ENCODE assay signal across 20 cellular contexts in the genomic region with DNA sequence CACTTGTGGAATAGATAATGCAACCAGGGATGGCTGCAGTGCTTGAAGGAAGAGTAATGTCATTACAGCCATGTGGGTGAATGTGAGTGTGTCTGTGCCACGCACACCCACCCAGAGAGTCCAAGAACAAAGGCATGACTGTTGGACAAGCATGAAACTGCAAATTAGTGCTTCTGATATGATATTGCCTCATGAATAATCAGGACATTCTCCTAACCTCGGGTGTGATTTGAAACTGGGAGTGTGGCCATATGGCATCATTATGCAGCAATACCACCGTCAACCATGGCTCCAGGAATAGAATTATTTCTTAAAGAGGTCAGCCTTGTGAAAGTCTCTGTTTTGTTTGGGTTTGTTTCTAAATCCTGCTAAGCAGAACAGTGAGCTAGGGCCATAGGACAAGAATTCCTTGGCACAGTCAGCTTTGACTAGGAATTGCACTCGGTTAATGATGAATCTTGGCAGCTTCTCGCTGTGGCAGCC.
DNase-seq lines count a peak whose midpoint lies in the region; ATAC-seq, FAIRE-seq and TF ChIP-seq lines count a peak whose summit lies in the region.
"Had no signal": no experiment of that assay in that cellular context is flagged by ENCODE, and none has a peak within 500 bp of the region (broad histone marks: within the 10 kb centered on the region; RNA-seq: fewer than 3 reads in every experiment).

No MANE protein-coding gene starts in this region.

- H3K27ac ChIP-seq in astrocyte (ENCODE audit: low read depth, low read length) (no peak overlapping the region), muscle layer of colon (ENCODE audit: low read depth, low read length) (peak overlapping the region; percentile 36), transverse colon (peak overlapping the region in 3 of 4 donors; percentile 32 to 45 (median 37))

- peaks cover 3% of the 10 kb centered on the region for H3K9me3 Mint-ChIP-seq in astrocyte (ENCODE audit: unreplicated experiment)
- no peaks in the 10 kb centered on the region for H3K9me3 Mint-ChIP-seq in activated T-cell treated with anti-CD3 and anti-CD28 coated beads, Interleukin-2, amount 50 U/mL, for 24 hours
- H3K9me3 Mint-ChIP-seq: activated CD4-positive, alpha-beta memory T cell treated with anti-CD3 and anti-CD28 coated beads, Interleukin-2, amount 10 ng/mL, durations not matched to agents 7 days and 5 days; activated naive CD8-positive, alpha-beta T cell treated with anti-CD3 and anti-CD28 coated beads for 36 hours; activated T-cell treated with anti-CD3 and anti-CD28 coated beads, Interleukin-2, amount 50 U/mL, for 4 hours; WTC11 had no signal

- H3K9ac ChIP-seq in astrocyte (ENCODE audit: low read length) (no peak overlapping the region), muscle layer of colon (ENCODE audit: low read length) (no peak overlapping the region)

- no peak overlapping the region for H2AFZ ChIP-seq in astrocyte (ENCODE audit: low read depth, low read length)

- H3K27me3 Mint-ChIP-seq in astrocyte (ENCODE audit: low read depth, unreplicated experiment), result peaks cover 13% of the 10 kb centered on the region
- peaks cover 3% of the 10 kb centered on the region for H3K27me3 Mint-ChIP-seq in activated T-cell treated with anti-CD3 and anti-CD28 coated beads, Interleukin-2, amount 50 U/mL, for 24 hours
- H3K27me3 Mint-ChIP-seq: activated CD4-positive, alpha-beta memory T cell treated with anti-CD3 and anti-CD28 coated beads, Interleukin-2, amount 10 ng/mL, durations not matched to agents 7 days and 5 days; T-helper 17 cell had no signal

- H3K36me3 ChIP-seq in astrocyte (ENCODE audit: insufficient read depth, low read length), result no peaks in the 10 kb centered on the region
- H3K36me3 ChIP-seq in muscle layer of colon (ENCODE audit: insufficient read depth, low read length), result no peaks in the 10 kb centered on the region
- no peaks in the 10 kb centered on the region for H3K36me3 ChIP-seq in transverse colon
- H3K36me3 ChIP-seq: BE2C had no signal

- TF ChIP-seq CTCF in astrocyte (IDR thresholded peaks at IDR 0.05; ENCODE audit: insufficient read depth, low read depth, low read length) (no peak), transverse colon (IDR thresholded peaks at IDR 0.05) (no peak)

- no peak for FAIRE-seq in astrocyte (lab: Jason Lieb, UNC)
- FAIRE-seq: GM12892, K562 had no signal

- H4K20me1 ChIP-seq in astrocyte (ENCODE audit: insufficient read depth, low read length), result no peaks in the 10 kb centered on the region

- TF ChIP-seq POLR2A in transverse colon (IDR thresholded peaks at IDR 0.05), result no peak

- H3K9me3 ChIP-seq in astrocyte (ENCODE audit: insufficient read depth, low read depth, low read length) (peaks cover 4% of the 10 kb centered on the region), muscle layer of colon (ENCODE audit: low read length) (no peaks in the 10 kb centered on the region), transverse colon (no peaks in the 10 kb centered on the region)
- H3K9me3 ChIP-seq: BE2C had no signal

- no peak overlapping the region for H3K27ac Mint-ChIP-seq in astrocyte (ENCODE audit: unreplicated experiment)
- H3K27ac Mint-ChIP-seq in activated T-cell treated with anti-CD3 and anti-CD28 coated beads, Interleukin-2, amount 50 U/mL, for 24 hours, result no peak overlapping the region
- H3K27ac Mint-ChIP-seq: activated CD4-positive, alpha-beta memory T cell treated with anti-CD3 and anti-CD28 coated beads, Interleukin-2, amount 10 ng/mL, durations not matched to agents 7 days and 5 days; activated naive CD8-positive, alpha-beta T cell treated with anti-CD3 and anti-CD28 coated beads for 36 hours; T-helper 17 cell; WTC11 had no signal

- H3K27me3 ChIP-seq in astrocyte (ENCODE audit: insufficient read depth, low read length), result no peaks in the 10 kb centered on the region
- H3K27me3 ChIP-seq in muscle layer of colon (ENCODE audit: control insufficient read depth in 1 of 2, insufficient read depth in 2 of 2, low read length in 2 of 2), result no peaks in the 10 kb centered on the region
- no peaks in the 10 kb centered on the region for H3K27me3 ChIP-seq in transverse colon
- H3K27me3 ChIP-seq: BE2C had no signal

- no peaks in the 10 kb centered on the region for H3K4me1 ChIP-seq in astrocyte (ENCODE audit: insufficient read depth, low read length)
- peaks cover 44% of the 10 kb centered on the region for H3K4me1 ChIP-seq in muscle layer of colon (ENCODE audit: insufficient read depth, low read length)
- H3K4me1 ChIP-seq in transverse colon, result peaks cover 0 to 5% (median 0%) of the 10 kb centered on the region in 4 donors
- H3K4me1 ChIP-seq: BE2C had no signal

- H3K36me3 Mint-ChIP-seq in astrocyte (ENCODE audit: low read depth, unreplicated experiment), result no peaks in the 10 kb centered on the region
- H3K36me3 Mint-ChIP-seq in activated T-cell treated with anti-CD3 and anti-CD28 coated beads, Interleukin-2, amount 50 U/mL, for 24 hours (ENCODE audit: low read depth), result no peaks in the 10 kb centered on the region
- H3K36me3 Mint-ChIP-seq: activated naive CD8-positive, alpha-beta T cell treated with anti-CD3 and anti-CD28 coated beads for 36 hours; WTC11 had no signal

- H3K4me2 ChIP-seq in astrocyte (ENCODE audit: low read length), result no peak overlapping the region

- DNase-seq in astrocyte (ENCODE audit: low read depth) (peak; percentile 18), Right ventricle myocardium superior (no peak), transverse colon (no peak), activated gamma-delta T cell treated with Interleukin-2 at 50 U/mL for 16 hours (no peak), iPS-NIHi7 (ENCODE audit: extremely low spot score) (no peak)
- no peak for DNase-seq in activated T-cell treated with anti-CD3 and anti-CD28 coated beads, Interleukin-2, amount 50 U/mL, for 24 hours
- DNase-seq: activated CD4-positive, alpha-beta memory T cell treated with anti-CD3 and anti-CD28 coated beads, Interleukin-2, amount 10 ng/mL, durations not matched to agents 7 days and 5 days; activated naive CD8-positive, alpha-beta T cell treated with anti-CD3 and anti-CD28 coated beads for 36 hours; activated T-cell treated with anti-CD3 and anti-CD28 coated beads, Interleukin-2, amount 50 U/mL, for 4 hours; BE2C; effector memory CD4-positive, alpha-beta T cell; kidney glomerular epithelial cell; NCI-H1092; NCI-H526 treated with DMSO at 0.1 percent for 48 hours; SHP77 treated with DMSO at 0.1 percent for 48 hours; T-helper 17 cell had no signal

- H3K79me2 ChIP-seq in astrocyte (ENCODE audit: insufficient read depth, low read length), result no peaks in the 10 kb centered on the region

- in situ Hi-C loops in transverse colon (cut with MboI; ENCODE audit: low pct_ligation_motif_present in 1 of 4, low pct_unique_long_range_greater_than_20kb in 1 of 4, low sequenced_read_pairs in 3 of 4), result no loop called here

- no peak overlapping the region for H3K4me3 Mint-ChIP-seq in astrocyte (ENCODE audit: unreplicated experiment)
- H3K4me3 Mint-ChIP-seq in activated T-cell treated with anti-CD3 and anti-CD28 coated beads, Interleukin-2, amount 50 U/mL, for 24 hours, result no peak overlapping the region
- H3K4me3 Mint-ChIP-seq: activated CD4-positive, alpha-beta memory T cell treated with anti-CD3 and anti-CD28 coated beads, Interleukin-2, amount 10 ng/mL, durations not matched to agents 7 days and 5 days; activated naive CD8-positive, alpha-beta T cell treated with anti-CD3 and anti-CD28 coated beads for 36 hours; activated T-cell treated with anti-CD3 and anti-CD28 coated beads, Interleukin-2, amount 50 U/mL, for 4 hours; T-helper 17 cell; WTC11 had no signal

- no peak for TF ChIP-seq EP300 in transverse colon (IDR thresholded peaks at IDR 0.05; ENCODE audit: low read depth)

- peak; percentile 86 for ATAC-seq in Right ventricle myocardium superior (ENCODE audit: poor library complexity)
- ATAC-seq: activated T-cell treated with anti-CD3 and anti-CD28 coated beads, Interleukin-2, amount 50 U/mL, for 4 hours; K562; T-helper 17 cell; WTC11 had no signal

- H3K4me3 ChIP-seq in astrocyte (ENCODE audit: insufficient read depth, low read depth, low read length) (no peak overlapping the region), muscle layer of colon (ENCODE audit: low read depth in 1 of 2, low read length in 2 of 2) (no peak overlapping the region), transverse colon (no peak overlapping the region)
- H3K4me3 ChIP-seq: K562 had no signal

- 42 to 48% methylated on average over 2 to 5 of the region's 5 CpGs for WGBS in transverse colon (ENCODE audit: low coverage in 1 of 2), 2 donors

- intact Hi-C loops in Right ventricle myocardium superior (cut with DNase I) (no loop called here), transverse colon (cut with DNase I; ENCODE audit: low total_unique reads) (no loop called here)

- H3K4me1 Mint-ChIP-seq in astrocyte (ENCODE audit: low read depth, unreplicated experiment), result no peaks in the 10 kb centered on the region
- no peaks in the 10 kb centered on the region for H3K4me1 Mint-ChIP-seq in activated T-cell treated with anti-CD3 and anti-CD28 coated beads, Interleukin-2, amount 50 U/mL, for 24 hours (ENCODE audit: low read depth)
- H3K4me1 Mint-ChIP-seq: activated CD4-positive, alpha-beta memory T cell treated with anti-CD3 and anti-CD28 coated beads, Interleukin-2, amount 10 ng/mL, durations not matched to agents 7 days and 5 days; activated naive CD8-positive, alpha-beta T cell treated with anti-CD3 and anti-CD28 coated beads for 36 hours; T-helper 17 cell had no signal
